5 cellular contexts compared by ENCODE assay signal in the genomic region with DNA sequence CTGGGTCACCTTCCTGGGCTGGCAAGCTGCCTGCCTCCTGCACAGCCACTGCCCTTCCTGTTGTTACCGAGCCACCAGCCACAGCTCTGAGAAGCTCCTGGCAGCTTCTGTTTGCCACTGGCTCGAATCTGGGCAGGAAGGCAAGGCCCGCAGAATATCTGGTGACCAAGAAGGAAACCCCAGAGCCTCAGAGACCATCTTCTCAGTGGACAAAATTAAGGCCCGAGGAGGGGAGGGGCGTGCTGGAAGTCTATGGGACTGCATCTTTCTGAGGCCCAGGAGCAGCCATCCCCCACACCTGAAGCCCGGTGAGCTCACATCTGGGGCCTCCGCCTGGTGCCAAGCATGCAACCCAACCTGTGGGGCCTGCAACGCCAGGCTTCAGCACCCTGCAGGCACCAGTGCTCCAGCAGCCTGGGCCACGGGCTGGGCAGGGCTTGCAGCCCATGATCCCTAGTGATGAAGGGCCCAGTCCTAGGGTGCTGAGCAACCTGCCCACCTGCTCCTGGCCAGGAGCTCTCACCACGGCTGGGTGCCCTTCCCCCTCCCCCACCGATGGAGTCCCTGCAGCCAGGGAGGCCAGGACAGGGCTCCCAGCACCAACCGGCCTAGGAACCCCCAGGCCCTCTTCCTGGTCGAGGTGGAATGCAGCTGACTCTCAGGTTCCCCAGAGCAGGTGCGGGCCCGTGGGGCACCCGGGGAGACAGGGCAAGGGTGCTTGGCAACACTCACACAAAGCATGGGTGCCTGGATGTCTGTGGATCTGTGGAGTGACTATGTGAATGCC. TPM values are rescaled to one million over a fixed set of nuclear protein-coding genes. Genes with fewer than 3 reads are reported as not detected.
DNase-seq lines count a peak whose midpoint lies in the region; ATAC-seq and TF ChIP-seq lines count a peak whose summit lies in the region.

No MANE protein-coding gene starts in this region.

- H3K27me3 ChIP-seq in PC-9 (ENCODE audit: insufficient read depth, low read depth) (no peaks in the 10 kb centered on the region), esophagus squamous epithelium (no peaks in the 10 kb centered on the region), stomach smooth muscle (ENCODE audit: control insufficient read depth in 1 of 2, insufficient read depth in 2 of 2, low read length in 2 of 2) (no peaks in the 10 kb centered on the region)

- BruUV-seq in PC-9 (replicated peaks; lab: Mats Ljungman, UMichigan): no TSS peak

- H3K79me2 ChIP-seq in PC-9 (ENCODE audit: low read depth): peaks cover 60% of the 10 kb centered on the region

- H3K9ac ChIP-seq in stomach smooth muscle (ENCODE audit: low read length in 2 of 2): peak overlapping the region; percentile 83 to 84

- 18 to 27% methylated on average over 5 of the region's 16 CpGs for WGBS in esophagus squamous epithelium, 2 donors

- H3K27ac ChIP-seq in PC-9 (peak overlapping the region; percentile 73), esophagus squamous epithelium (peak overlapping the region; percentile 95 to 98 (median 96)), stomach smooth muscle (ENCODE audit: low read length) (peak overlapping the region; percentile 55)

- H3K9me2 ChIP-seq in PC-9 (ENCODE audit: insufficient read depth): no peaks in the 10 kb centered on the region

- no peak for TF ChIP-seq POLR2A in esophagus squamous epithelium (IDR thresholded peaks at IDR 0.05)

- H3K4me2 ChIP-seq in PC-9: peak overlapping the region; percentile 96

- no peak for ATAC-seq in HG03045 (IDR thresholded peaks at IDR 0.05; ENCODE audit: unreplicated experiment)

- H3F3A ChIP-seq in PC-9 (ENCODE audit: insufficient read depth, low read depth): peaks cover 36% of the 10 kb centered on the region; the same call in 1 of the 2 replicates

- H3K9me3 ChIP-seq in PC-9 (ENCODE audit: insufficient read depth, low read depth) (no peaks in the 10 kb centered on the region), esophagus squamous epithelium (no peaks in the 10 kb centered on the region), stomach smooth muscle (ENCODE audit: control insufficient read depth in 2 of 2, low read length in 2 of 2) (no peaks in the 10 kb centered on the region)

- peak overlapping the region; percentile 80; the same call in 1 of the 2 replicates for H2AFZ ChIP-seq in PC-9

- POLR2A ChIA-PET in PC-9 (lab: Charles Lee; ENCODE audit: unreplicated experiment): interaction anchor here (0.6 kb wide), 1 partner anchor 12 kb away, joined by 3 read pairs; no protein-coding TSS in a partner anchor

- no peak for TF ChIP-seq CTCF in PC-9 (conservative IDR thresholded peaks at IDR 0.05)
- no peak for TF ChIP-seq CTCF in esophagus squamous epithelium (IDR thresholded peaks at IDR 0.05)

- DNase-seq in PC-9: peak; percentile 50 to 61
- no peak for DNase-seq in esophagus squamous epithelium (lab: John Stamatoyannopoulos, UW)
- no peak for DNase-seq in pons (ENCODE audit: low spot score)

- intact Hi-C loops in PC-9 (cut with micrococcal nuclease; ENCODE audit: unreplicated experiment): no loop called here
- intact Hi-C loops in esophagus squamous epithelium (cut with DNase I): no loop called here

- H3K4me3 ChIP-seq in PC-9 (peak overlapping the region; percentile 87), esophagus squamous epithelium (peak overlapping the region; percentile 81 to 100 (median 92)), stomach smooth muscle (ENCODE audit: low read length in 2 of 2) (peak overlapping the region; percentile 68 to 83)

- H3K36me3 ChIP-seq in PC-9 (ENCODE audit: low read depth) (no peaks in the 10 kb centered on the region), esophagus squamous epithelium (peaks cover 13 to 54% (median 19%) of the 10 kb centered on the region in 3 donors), stomach smooth muscle (ENCODE audit: control insufficient read depth in 2 of 2, insufficient read depth in 2 of 2, low read length in 2 of 2) (peaks cover 6 to 12% of the 10 kb centered on the region in 2 donors)

- CTCF ChIA-PET in PC-9 (lab: Charles Lee): no interaction called here

- H3K4me1 ChIP-seq in PC-9 (replicated peaks; ENCODE audit: insufficient read depth) (peaks cover 21% of the 10 kb centered on the region), esophagus squamous epithelium (peaks cover 16 to 68% (median 44%) of the 10 kb centered on the region in 3 donors), stomach smooth muscle (ENCODE audit: control insufficient read depth, insufficient read depth, low read length) (peaks cover 47% of the 10 kb centered on the region)

- peaks cover 28% of the 10 kb centered on the region for H4K20me1 ChIP-seq in PC-9 (ENCODE audit: insufficient read depth)

RNA-seq across cellular contexts. Expression of gene CPTP, which starts 0.9 kb away (rescaled TPM):
- 33.7 and 37.0 TPM in 2 replicates for total RNA-seq in PC-9 (2021)
- total RNA-seq in esophagus squamous epithelium: 10 to 100 TPM; 27.7 to 75.2 (median 33.4) TPM

RNA-seq across cellular contexts. Expression of gene INTS11, which starts 1.0 kb away (rescaled TPM):
- total RNA-seq in PC-9 (2021) (130 and 150 TPM in 2 replicates), esophagus squamous epithelium (10 to 100 TPM; 61.5 to 82.0 (median 63.6) TPM)

RNA-seq across cellular contexts. Expression of gene TAS1R3, which starts 5.6 kb away (rescaled TPM):
- 0.57 and 1.2 TPM in 2 replicates for total RNA-seq in PC-9 (2021)
- under 1 TPM; 0.13 to 0.57 (median 0.30) TPM for total RNA-seq in esophagus squamous epithelium

RNA-seq across cellular contexts. Expression of gene PUSL1, which starts 17.1 kb away (rescaled TPM):
- total RNA-seq in PC-9 (2021) (18.0 and 18.9 TPM in 2 replicates), esophagus squamous epithelium (10 to 100 TPM; 20.0 to 52.5 (median 33.2) TPM)

RNA-seq across cellular contexts. Expression of gene ACAP3, which starts 17.8 kb away (rescaled TPM):
- 53.5 and 54.8 TPM in 2 replicates for total RNA-seq in PC-9 (2021)
- total RNA-seq in esophagus squamous epithelium: 10 to 100 TPM; 36.4 to 66.7 (median 56.9) TPM

Comparison
In these comparisons a context has a peak if more than half of its experiments do, and no peak if none do; other contexts are left out.
1. DNase-seq: peak in PC-9 (2 of 2); none in esophagus squamous epithelium (single experiment) and pons (single experiment).
2. Peak in every context shown above with its lines, with median percentiles within 50 percentile points of each other: H3K27ac ChIP-seq and H3K4me3 ChIP-seq.